ENCODE assay signal across 5 cellular contexts in the genomic region with DNA sequence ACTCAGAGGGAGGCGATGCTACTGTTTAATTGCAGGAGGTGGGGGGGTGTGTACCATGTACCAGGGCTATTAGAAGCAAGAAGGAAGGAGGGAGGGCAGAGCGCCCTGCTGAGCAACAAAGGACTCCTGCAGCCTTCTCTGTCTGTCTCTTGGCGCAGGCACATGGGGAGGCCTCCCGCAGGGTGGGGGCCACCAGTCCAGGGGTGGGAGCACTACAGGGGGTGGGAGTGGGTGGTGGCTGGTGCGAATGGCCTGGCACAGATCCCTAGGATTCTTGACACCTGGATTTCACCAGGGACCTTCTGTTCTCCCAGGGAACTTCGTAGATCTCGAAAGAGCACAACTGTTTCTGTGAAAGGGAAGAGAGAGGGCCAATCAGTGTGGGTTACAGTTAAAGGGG. TPM values are rescaled to one million over a fixed set of nuclear protein-coding genes. Genes with fewer than 3 reads are reported as not detected.
"Had no signal": no experiment of that assay in that cellular context is flagged by ENCODE, and none has a peak within 500 bp of the region (broad histone marks: within the 10 kb centered on the region; RNA-seq: fewer than 3 reads in every experiment).

No MANE protein-coding gene starts in this region.

RNA-seq across cellular contexts. Expression of a gene that starts 3.2 kb away (rescaled TPM):
- total RNA-seq: IMR-90, K562 had no signal
- polyA plus RNA-seq: IMR-90, K562 had no signal

RNA-seq across cellular contexts. Expression of a gene that starts 58.7 kb away (rescaled TPM):
- total RNA-seq: GM23338, H4, H7, IMR-90, K562 had no signal
- polyA plus RNA-seq: GM23338, IMR-90, K562 had no signal
